9 cellular contexts compared by ENCODE assay signal in the genomic region with DNA sequence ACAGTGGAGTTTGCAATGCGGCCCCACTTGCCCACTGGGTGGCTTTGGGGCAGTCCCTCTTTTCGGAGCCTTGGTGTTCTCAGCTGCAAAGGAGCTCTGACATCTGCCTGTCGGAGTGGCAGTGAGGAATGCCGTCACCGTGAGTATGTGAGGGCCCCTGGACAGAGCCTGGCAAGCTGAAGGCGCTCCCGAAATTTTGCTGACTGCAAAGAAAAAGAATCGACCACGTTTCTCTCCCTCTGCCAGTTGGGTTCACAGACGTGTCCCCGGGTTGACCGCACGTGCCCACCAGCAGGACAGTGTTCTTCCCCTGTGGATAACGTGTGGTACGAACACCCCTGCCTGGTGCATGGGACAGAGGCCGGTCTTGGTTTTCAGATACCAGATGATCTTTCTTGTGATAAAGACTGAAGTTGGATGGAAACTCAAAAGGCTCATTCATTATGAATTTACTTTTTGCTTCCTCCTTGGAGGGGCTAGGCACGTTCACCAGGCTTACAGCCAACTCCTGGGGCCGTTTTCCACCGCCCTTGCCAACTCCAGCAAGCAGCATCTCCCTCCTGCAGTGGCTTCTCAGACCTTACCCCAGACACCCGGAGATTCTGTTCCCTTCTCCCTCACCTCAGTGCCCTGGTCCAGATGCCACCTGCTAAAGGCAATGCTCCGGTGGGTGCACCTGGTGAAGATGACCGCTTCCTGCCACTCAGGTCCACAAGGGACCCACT. TPM values are rescaled to one million over a fixed set of nuclear protein-coding genes. Genes with fewer than 3 reads are reported as not detected.
DNase-seq lines count a peak whose midpoint lies in the region; ATAC-seq and TF ChIP-seq lines count a peak whose summit lies in the region.
"Had no signal": no experiment of that assay in that cellular context is flagged by ENCODE, and none has a peak within 500 bp of the region (broad histone marks: within the 10 kb centered on the region; RNA-seq: fewer than 3 reads in every experiment).

No MANE protein-coding gene starts in this region.

- H3K4me3 ChIP-seq in lower lobe of right lung, result no peak overlapping the region
- H3K4me3 ChIP-seq in tibial nerve, result no peak overlapping the region

- TF ChIP-seq CTCF in lower lobe of right lung (IDR thresholded peaks at IDR 0.05) (no peak), tibial nerve (IDR thresholded peaks at IDR 0.05) (no peak)

- no peaks in the 10 kb centered on the region for H3K9me3 Mint-ChIP-seq in activated naive CD4-positive, alpha-beta T cell treated with anti-CD3 and anti-CD28 coated beads, Interleukin-2, amount 10 ng/mL, durations not matched to agents 7 days and 5 days

- CTCF ChIA-PET in activated naive CD4-positive, alpha-beta T cell treated with anti-CD3 and anti-CD28 coated beads, Interleukin-2, amount 10 ng/mL, durations not matched to agents 7 days and 5 days (lab: Charles Lee), result interaction anchor here (0.8 to 7.8 kb wide), 5 partner anchors 10 to 109 kb away, joined by 3 to 122 read pairs (median 4); no protein-coding TSS in a partner anchor

- H3K27me3 Mint-ChIP-seq in activated naive CD4-positive, alpha-beta T cell treated with anti-CD3 and anti-CD28 coated beads, Interleukin-2, amount 10 ng/mL, durations not matched to agents 7 days and 5 days, result no peaks in the 10 kb centered on the region

- TF ChIP-seq POLR2A in tibial nerve (IDR thresholded peaks at IDR 0.05), result no peak

- H3K4me3 Mint-ChIP-seq in activated naive CD4-positive, alpha-beta T cell treated with anti-CD3 and anti-CD28 coated beads, Interleukin-2, amount 10 ng/mL, durations not matched to agents 7 days and 5 days, result no peak overlapping the region

- ATAC-seq in lower lobe of right lung (no peak), GM19467 (IDR thresholded peaks at IDR 0.05; ENCODE audit: unreplicated experiment) (no peak)

- H3K4me1 Mint-ChIP-seq in activated naive CD4-positive, alpha-beta T cell treated with anti-CD3 and anti-CD28 coated beads, Interleukin-2, amount 10 ng/mL, durations not matched to agents 7 days and 5 days, result peaks cover 63% of the 10 kb centered on the region

- peak overlapping the region; percentile 81 for H3K27ac Mint-ChIP-seq in activated naive CD4-positive, alpha-beta T cell treated with anti-CD3 and anti-CD28 coated beads, Interleukin-2, amount 10 ng/mL, durations not matched to agents 7 days and 5 days

- 77 to 82% (median 78%) methylated on average over 22 of the region's 22 CpGs for WGBS in adipose tissue, 3 donors
- WGBS in tibial nerve, 2 donors, result 44 to 48% methylated on average over 22 of the region's 22 CpGs

- no peak for TF ChIP-seq EP300 in tibial nerve (IDR thresholded peaks at IDR 0.05)

- peaks cover 65% of the 10 kb centered on the region for H3K36me3 Mint-ChIP-seq in activated naive CD4-positive, alpha-beta T cell treated with anti-CD3 and anti-CD28 coated beads, Interleukin-2, amount 10 ng/mL, durations not matched to agents 7 days and 5 days

- H3K27me3 ChIP-seq in lower lobe of right lung (ENCODE audit: low read depth) (no peaks in the 10 kb centered on the region), tibial nerve (no peaks in the 10 kb centered on the region)

- intact Hi-C loops in lower lobe of right lung (cut with DNase I), result no loop called here

- DNase-seq in activated naive CD4-positive, alpha-beta T cell treated with anti-CD3 and anti-CD28 coated beads, Interleukin-2, amount 10 ng/mL, durations not matched to agents 7 days and 5 days, result no peak
- DNase-seq in activated naive CD4-positive, alpha-beta T cell (lab: John Stamatoyannopoulos, UW), result no peak
- DNase-seq in lower lobe of right lung (no peak), tibial nerve (ENCODE audit: low spot score in 2 of 2) (no peak), inferior parietal cortex (ENCODE audit: extremely low spot score) (no peak), NCI-H82 treated with DMSO at 0.1 percent for 48 hours (lab: John Stamatoyannopoulos, UW; ENCODE audit: unreplicated experiment) (no peak)
- DNase-seq: MM.1S had no signal

- no peaks in the 10 kb centered on the region for H3K9me3 ChIP-seq in lower lobe of right lung
- H3K9me3 ChIP-seq in tibial nerve, result no peaks in the 10 kb centered on the region

- peaks cover 51% of the 10 kb centered on the region for H3K4me1 ChIP-seq in lower lobe of right lung
- peaks cover 0 to 65% (median 35%) of the 10 kb centered on the region in 4 donors for H3K4me1 ChIP-seq in tibial nerve

- peak overlapping the region; percentile 13 for H3K27ac ChIP-seq in adipose tissue (ENCODE audit: low read depth, low read length)
- peak overlapping the region; percentile 86 for H3K27ac ChIP-seq in lower lobe of right lung
- peak overlapping the region; percentile 19 to 96 (median 84) for H3K27ac ChIP-seq in tibial nerve

- H3K36me3 ChIP-seq in lower lobe of right lung, result peaks cover 51% of the 10 kb centered on the region
- H3K36me3 ChIP-seq in tibial nerve, result peaks cover 0 to 54% (median 10%) of the 10 kb centered on the region in 3 donors

RNA-seq across cellular contexts. Expression of a gene that starts 29.7 kb away (rescaled TPM):
- 100 to 1,000 TPM in 1 of 3 donors, 10 to 100 TPM in 2; 63.8 to 110 (median 65.3) TPM for polyA plus RNA-seq in adipose tissue
- 90.9 TPM for total RNA-seq in lower lobe of right lung
- 100 to 1,000 TPM in 2 of 4 donors, 10 to 100 TPM in 2; 84.1 to 128 (median 110) TPM for total RNA-seq in tibial nerve

Comparison
In these comparisons a context has a peak if more than half of its experiments do, and no peak if none do; other contexts are left out.
1. H3K27ac ChIP-seq: peak in every context shown above with its lines; median percentile 86 in lower lobe of right lung; 84 in tibial nerve; 13 in adipose tissue.